Comparison of ENCODE assay signal across 1 cellular context in genomic region chr2:42217307-42217706, GRCh38.
TF ChIP-seq lines count a peak whose summit lies in the region.

No MANE protein-coding gene starts in this region.

TF ChIP-seq in A549, 52 proteins besides CTCF, POLR2A, EP300 and RAD21 (continued from another document):
- TF ChIP-seq FOSL2 (IDR thresholded peaks at IDR 0.05) (no peak), FOSL2 (CRISPR knock-in tag; IDR thresholded peaks at IDR 0.05) (no peak), ESRRA (IDR thresholded peaks at IDR 0.05; ENCODE audit: borderline replicate concordance, low read length) (no peak), E2F6 (IDR thresholded peaks at IDR 0.05; ENCODE audit: borderline replicate concordance, low read depth) (no peak), HOXA7 (CRISPR knock-in tag; IDR thresholded peaks at IDR 0.05) (no peak), CEBPB (IDR thresholded peaks at IDR 0.05) (no peak), RFX5 (IDR thresholded peaks at IDR 0.05) (no peak)
